In the genomic region with DNA sequence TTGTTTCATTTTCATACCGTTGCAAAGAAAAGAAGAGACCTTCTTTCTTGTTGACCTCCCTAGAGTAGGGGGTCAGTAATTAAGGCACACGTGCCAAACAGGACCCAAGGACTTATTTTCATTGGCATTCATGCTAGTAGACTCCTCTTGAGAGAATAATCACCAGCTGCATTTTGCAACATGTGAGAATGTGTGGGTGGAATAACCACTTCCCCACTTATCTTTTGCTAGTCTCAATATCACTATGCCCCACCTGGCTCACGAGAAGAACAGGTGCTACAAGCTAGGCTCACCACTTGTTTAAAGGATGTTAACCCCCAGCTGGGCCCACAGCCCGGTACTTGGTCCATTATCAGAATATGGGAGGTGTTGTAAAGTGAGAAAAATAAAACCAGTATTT, we compare ENCODE assay signal across 1 cellular context.
TF ChIP-seq lines count a peak whose summit lies in the region.

No MANE protein-coding gene starts in this region.

TF ChIP-seq in GM12878, 131 proteins besides CTCF, POLR2A, EP300 and RAD21 (continued from another document and continues in another):
- TF ChIP-seq, protein P1, sequence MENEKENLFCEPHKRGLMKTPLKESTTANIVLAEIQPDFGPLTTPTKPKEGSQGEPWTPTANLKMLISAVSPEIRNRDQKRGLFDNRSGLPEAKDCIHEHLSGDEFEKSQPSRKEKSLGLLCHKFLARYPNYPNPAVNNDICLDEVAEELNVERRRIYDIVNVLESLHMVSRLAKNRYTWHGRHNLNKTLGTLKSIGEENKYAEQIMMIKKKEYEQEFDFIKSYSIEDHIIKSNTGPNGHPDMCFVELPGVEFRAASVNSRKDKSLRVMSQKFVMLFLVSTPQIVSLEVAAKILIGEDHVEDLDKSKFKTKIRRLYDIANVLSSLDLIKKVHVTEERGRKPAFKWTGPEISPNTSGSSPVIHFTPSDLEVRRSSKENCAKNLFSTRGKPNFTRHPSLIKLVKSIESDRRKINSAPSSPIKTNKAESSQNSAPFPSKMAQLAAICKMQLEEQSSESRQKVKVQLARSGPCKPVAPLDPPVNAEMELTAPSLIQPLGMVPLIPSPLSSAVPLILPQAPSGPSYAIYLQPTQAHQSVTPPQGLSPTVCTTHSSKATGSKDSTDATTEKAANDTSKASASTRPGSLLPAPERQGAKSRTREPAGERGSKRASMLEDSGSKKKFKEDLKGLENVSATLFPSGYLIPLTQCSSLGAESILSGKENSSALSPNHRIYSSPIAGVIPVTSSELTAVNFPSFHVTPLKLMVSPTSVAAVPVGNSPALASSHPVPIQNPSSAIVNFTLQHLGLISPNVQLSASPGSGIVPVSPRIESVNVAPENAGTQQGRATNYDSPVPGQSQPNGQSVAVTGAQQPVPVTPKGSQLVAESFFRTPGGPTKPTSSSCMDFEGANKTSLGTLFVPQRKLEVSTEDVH (IDR thresholded peaks at IDR 0.05; ENCODE audit: low read depth, partially characterized antibody) = no peak
- TF ChIP-seq POLR2AphosphoS2 (IDR thresholded peaks at IDR 0.05; ENCODE audit: low read depth, low read length) (no peak), TARDBP (IDR thresholded peaks at IDR 0.05; ENCODE audit: borderline replicate concordance) (peak; percentile 76; the same call in 1 of the 2 replicates), CBX3 (IDR thresholded peaks at IDR 0.05; ENCODE audit: borderline replicate concordance, low read depth) (no peak), KDM1A (IDR thresholded peaks at IDR 0.05; ENCODE audit: borderline replicate concordance) (no peak), IKZF2 (IDR thresholded peaks at IDR 0.05) (peak; percentile 95 to 96), RFX5 (IDR thresholded peaks at IDR 0.05; ENCODE audit: low read depth, low read length) (no peak), PAX8 (IDR thresholded peaks at IDR 0.05) (no peak), POU2F2 (IDR thresholded peaks at IDR 0.05; ENCODE audit: borderline replicate concordance, low read depth, low read length) (peak; percentile 99), HCFC1 (IDR thresholded peaks at IDR 0.05; ENCODE audit: low read length) (no peak), SUPT20H (IDR thresholded peaks at IDR 0.05; ENCODE audit: borderline replicate concordance, control insufficient read depth, low read depth, low read length) (no peak), JUND (IDR thresholded peaks at IDR 0.05; ENCODE audit: low read depth, low read length) (peak; percentile 76; the same call in 1 of the 2 replicates), NRF1 (conservative IDR thresholded peaks at IDR 0.05; ENCODE audit: low read depth, low read length) (no peak), KAT2A (conservative IDR thresholded peaks at IDR 0.05; ENCODE audit: control insufficient read depth, low read depth, low read length) (no peak), NBN (IDR thresholded peaks at IDR 0.05) (peak; percentile 93), CBX5 (IDR thresholded peaks at IDR 0.05; ENCODE audit: low read depth) (peak; percentile 97), ZNF384 (IDR thresholded peaks at IDR 0.05; ENCODE audit: borderline replicate concordance, low read depth, low read length) (no peak), KLF5 (IDR thresholded peaks at IDR 0.05; ENCODE audit: partially characterized antibody) (peak; percentile 93), FOS (IDR thresholded peaks at IDR 0.05; ENCODE audit: borderline replicate concordance, extremely low read depth, insufficient read length) (no peak), ZNF274 (IDR thresholded peaks at IDR 0.05; ENCODE audit: insufficient read depth, insufficient read length) (no peak), ZNF207 (IDR thresholded peaks at IDR 0.05; ENCODE audit: borderline replicate concordance) (peak; percentile 65; the same call in 1 of the 2 replicates), TAF1 (IDR thresholded peaks at IDR 0.05; ENCODE audit: borderline replicate concordance, low read depth, low read length) (0 out of 2 replicates have a peak, but pooled peaks have one; percentile 27), MYC (IDR thresholded peaks at IDR 0.05; ENCODE audit: insufficient read depth, insufficient read length, insufficient replicate concordance, low read length, severe bottlenecking) (no peak), DPF2 (IDR thresholded peaks at IDR 0.05) (peak; percentile 99), IKZF1 (conservative IDR thresholded peaks at IDR 0.05) (peak; percentile 97), IRF4 (IDR thresholded peaks at IDR 0.05; ENCODE audit: low read depth, low read length) (peak; percentile 99), MEF2B (IDR thresholded peaks at IDR 0.05; ENCODE audit: partially characterized antibody, poor library complexity, severe bottlenecking) (peak; percentile 89), CHD1 (IDR thresholded peaks at IDR 0.05; ENCODE audit: low read depth, low read length) (no peak), ESRRA (IDR thresholded peaks at IDR 0.05; ENCODE audit: low read length) (no peak), MEF2A (IDR thresholded peaks at IDR 0.05; ENCODE audit: insufficient read depth, low read depth, low read length) (peak; percentile 96)
- TF ChIP-seq, protein P2, sequence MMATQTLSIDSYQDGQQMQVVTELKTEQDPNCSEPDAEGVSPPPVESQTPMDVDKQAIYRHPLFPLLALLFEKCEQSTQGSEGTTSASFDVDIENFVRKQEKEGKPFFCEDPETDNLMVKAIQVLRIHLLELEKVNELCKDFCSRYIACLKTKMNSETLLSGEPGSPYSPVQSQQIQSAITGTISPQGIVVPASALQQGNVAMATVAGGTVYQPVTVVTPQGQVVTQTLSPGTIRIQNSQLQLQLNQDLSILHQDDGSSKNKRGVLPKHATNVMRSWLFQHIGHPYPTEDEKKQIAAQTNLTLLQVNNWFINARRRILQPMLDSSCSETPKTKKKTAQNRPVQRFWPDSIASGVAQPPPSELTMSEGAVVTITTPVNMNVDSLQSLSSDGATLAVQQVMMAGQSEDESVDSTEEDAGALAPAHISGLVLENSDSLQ (IDR thresholded peaks at IDR 0.05) = 0 out of 2 replicates have a peak, but pooled peaks have one; percentile 17
- TF ChIP-seq, protein P3, sequence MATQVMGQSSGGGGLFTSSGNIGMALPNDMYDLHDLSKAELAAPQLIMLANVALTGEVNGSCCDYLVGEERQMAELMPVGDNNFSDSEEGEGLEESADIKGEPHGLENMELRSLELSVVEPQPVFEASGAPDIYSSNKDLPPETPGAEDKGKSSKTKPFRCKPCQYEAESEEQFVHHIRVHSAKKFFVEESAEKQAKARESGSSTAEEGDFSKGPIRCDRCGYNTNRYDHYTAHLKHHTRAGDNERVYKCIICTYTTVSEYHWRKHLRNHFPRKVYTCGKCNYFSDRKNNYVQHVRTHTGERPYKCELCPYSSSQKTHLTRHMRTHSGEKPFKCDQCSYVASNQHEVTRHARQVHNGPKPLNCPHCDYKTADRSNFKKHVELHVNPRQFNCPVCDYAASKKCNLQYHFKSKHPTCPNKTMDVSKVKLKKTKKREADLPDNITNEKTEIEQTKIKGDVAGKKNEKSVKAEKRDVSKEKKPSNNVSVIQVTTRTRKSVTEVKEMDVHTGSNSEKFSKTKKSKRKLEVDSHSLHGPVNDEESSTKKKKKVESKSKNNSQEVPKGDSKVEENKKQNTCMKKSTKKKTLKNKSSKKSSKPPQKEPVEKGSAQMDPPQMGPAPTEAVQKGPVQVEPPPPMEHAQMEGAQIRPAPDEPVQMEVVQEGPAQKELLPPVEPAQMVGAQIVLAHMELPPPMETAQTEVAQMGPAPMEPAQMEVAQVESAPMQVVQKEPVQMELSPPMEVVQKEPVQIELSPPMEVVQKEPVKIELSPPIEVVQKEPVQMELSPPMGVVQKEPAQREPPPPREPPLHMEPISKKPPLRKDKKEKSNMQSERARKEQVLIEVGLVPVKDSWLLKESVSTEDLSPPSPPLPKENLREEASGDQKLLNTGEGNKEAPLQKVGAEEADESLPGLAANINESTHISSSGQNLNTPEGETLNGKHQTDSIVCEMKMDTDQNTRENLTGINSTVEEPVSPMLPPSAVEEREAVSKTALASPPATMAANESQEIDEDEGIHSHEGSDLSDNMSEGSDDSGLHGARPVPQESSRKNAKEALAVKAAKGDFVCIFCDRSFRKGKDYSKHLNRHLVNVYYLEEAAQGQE (IDR thresholded peaks at IDR 0.05; ENCODE audit: low read depth, low read length) = no peak; the same call in 1 of the 2 replicates
- TF ChIP-seq, protein P4, sequence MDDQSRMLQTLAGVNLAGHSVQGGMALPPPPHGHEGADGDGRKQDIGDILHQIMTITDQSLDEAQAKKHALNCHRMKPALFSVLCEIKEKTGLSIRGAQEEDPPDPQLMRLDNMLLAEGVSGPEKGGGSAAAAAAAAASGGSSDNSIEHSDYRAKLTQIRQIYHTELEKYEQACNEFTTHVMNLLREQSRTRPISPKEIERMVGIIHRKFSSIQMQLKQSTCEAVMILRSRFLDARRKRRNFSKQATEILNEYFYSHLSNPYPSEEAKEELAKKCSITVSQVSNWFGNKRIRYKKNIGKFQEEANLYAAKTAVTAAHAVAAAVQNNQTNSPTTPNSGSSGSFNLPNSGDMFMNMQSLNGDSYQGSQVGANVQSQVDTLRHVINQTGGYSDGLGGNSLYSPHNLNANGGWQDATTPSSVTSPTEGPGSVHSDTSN (IDR thresholded peaks at IDR 0.05; ENCODE audit: insufficient replicate concordance, low read depth, low read length) = peak; percentile 55
- TF ChIP-seq, protein P5, sequence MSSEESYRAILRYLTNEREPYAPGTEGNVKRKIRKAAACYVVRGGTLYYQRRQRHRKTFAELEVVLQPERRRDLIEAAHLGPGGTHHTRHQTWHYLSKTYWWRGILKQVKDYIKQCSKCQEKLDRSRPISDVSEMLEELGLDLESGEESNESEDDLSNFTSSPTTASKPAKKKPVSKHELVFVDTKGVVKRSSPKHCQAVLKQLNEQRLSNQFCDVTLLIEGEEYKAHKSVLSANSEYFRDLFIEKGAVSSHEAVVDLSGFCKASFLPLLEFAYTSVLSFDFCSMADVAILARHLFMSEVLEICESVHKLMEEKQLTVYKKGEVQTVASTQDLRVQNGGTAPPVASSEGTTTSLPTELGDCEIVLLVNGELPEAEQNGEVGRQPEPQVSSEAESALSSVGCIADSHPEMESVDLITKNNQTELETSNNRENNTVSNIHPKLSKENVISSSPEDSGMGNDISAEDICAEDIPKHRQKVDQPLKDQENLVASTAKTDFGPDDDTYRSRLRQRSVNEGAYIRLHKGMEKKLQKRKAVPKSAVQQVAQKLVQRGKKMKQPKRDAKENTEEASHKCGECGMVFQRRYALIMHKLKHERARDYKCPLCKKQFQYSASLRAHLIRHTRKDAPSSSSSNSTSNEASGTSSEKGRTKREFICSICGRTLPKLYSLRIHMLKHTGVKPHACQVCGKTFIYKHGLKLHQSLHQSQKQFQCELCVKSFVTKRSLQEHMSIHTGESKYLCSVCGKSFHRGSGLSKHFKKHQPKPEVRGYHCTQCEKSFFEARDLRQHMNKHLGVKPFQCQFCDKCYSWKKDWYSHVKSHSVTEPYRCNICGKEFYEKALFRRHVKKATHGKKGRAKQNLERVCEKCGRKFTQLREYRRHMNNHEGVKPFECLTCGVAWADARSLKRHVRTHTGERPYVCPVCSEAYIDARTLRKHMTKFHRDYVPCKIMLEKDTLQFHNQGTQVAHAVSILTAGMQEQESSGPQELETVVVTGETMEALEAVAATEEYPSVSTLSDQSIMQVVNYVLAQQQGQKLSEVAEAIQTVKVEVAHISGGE (CRISPR knock-in tag; IDR thresholded peaks at IDR 0.05) = no peak
- TF ChIP-seq, protein P6, sequence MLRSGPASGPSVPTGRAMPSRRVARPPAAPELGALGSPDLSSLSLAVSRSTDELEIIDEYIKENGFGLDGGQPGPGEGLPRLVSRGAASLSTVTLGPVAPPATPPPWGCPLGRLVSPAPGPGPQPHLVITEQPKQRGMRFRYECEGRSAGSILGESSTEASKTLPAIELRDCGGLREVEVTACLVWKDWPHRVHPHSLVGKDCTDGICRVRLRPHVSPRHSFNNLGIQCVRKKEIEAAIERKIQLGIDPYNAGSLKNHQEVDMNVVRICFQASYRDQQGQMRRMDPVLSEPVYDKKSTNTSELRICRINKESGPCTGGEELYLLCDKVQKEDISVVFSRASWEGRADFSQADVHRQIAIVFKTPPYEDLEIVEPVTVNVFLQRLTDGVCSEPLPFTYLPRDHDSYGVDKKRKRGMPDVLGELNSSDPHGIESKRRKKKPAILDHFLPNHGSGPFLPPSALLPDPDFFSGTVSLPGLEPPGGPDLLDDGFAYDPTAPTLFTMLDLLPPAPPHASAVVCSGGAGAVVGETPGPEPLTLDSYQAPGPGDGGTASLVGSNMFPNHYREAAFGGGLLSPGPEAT (IDR thresholded peaks at IDR 0.05; ENCODE audit: low read depth) = peak; percentile 89; the same call in 1 of the 2 replicates
- TF ChIP-seq, protein P7, sequence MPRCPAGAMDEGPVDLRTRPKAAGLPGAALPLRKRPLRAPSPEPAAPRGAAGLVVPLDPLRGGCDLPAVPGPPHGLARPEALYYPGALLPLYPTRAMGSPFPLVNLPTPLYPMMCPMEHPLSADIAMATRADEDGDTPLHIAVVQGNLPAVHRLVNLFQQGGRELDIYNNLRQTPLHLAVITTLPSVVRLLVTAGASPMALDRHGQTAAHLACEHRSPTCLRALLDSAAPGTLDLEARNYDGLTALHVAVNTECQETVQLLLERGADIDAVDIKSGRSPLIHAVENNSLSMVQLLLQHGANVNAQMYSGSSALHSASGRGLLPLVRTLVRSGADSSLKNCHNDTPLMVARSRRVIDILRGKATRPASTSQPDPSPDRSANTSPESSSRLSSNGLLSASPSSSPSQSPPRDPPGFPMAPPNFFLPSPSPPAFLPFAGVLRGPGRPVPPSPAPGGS (IDR thresholded peaks at IDR 0.05; ENCODE audit: borderline replicate concordance, insufficient read depth, low read depth, low read length, poor library complexity, severe bottlenecking) = peak; percentile 95
- TF ChIP-seq, protein P8, sequence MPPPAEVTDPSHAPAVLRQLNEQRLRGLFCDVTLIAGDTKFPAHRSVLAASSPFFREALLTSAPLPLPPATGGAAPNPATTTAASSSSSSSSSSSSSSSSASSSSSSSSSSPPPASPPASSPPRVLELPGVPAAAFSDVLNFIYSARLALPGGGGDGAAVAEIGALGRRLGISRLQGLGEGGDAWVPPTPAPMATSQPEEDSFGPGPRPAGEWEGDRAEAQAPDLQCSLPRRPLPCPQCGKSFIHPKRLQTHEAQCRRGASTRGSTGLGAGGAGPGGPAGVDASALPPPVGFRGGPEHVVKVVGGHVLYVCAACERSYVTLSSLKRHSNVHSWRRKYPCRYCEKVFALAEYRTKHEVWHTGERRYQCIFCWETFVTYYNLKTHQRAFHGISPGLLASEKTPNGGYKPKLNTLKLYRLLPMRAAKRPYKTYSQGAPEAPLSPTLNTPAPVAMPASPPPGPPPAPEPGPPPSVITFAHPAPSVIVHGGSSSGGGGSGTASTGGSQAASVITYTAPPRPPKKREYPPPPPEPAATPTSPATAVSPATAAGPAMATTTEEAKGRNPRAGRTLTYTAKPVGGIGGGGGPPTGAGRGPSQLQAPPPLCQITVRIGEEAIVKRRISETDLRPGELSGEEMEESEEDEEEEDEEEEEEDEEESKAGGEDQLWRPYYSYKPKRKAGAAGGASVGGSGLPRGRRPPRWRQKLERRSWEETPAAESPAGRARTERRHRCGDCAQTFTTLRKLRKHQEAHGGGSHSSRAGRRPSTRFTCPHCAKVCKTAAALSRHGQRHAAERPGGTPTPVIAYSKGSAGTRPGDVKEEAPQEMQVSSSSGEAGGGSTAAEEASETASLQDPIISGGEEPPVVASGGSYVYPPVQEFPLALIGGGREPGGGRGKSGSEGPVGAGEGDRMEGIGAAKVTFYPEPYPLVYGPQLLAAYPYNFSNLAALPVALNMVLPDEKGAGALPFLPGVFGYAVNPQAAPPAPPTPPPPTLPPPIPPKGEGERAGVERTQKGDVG (CRISPR knock-in tag; IDR thresholded peaks at IDR 0.05) = no peak
- TF ChIP-seq, protein P9, sequence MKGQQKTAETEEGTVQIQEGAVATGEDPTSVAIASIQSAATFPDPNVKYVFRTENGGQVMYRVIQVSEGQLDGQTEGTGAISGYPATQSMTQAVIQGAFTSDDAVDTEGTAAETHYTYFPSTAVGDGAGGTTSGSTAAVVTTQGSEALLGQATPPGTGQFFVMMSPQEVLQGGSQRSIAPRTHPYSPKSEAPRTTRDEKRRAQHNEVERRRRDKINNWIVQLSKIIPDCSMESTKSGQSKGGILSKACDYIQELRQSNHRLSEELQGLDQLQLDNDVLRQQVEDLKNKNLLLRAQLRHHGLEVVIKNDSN (IDR thresholded peaks at IDR 0.05; ENCODE audit: borderline replicate concordance, extremely low read length, insufficient read depth, low read depth, low read length) = no peak
